1 cellular context compared by ENCODE assay signal in the genomic region with DNA sequence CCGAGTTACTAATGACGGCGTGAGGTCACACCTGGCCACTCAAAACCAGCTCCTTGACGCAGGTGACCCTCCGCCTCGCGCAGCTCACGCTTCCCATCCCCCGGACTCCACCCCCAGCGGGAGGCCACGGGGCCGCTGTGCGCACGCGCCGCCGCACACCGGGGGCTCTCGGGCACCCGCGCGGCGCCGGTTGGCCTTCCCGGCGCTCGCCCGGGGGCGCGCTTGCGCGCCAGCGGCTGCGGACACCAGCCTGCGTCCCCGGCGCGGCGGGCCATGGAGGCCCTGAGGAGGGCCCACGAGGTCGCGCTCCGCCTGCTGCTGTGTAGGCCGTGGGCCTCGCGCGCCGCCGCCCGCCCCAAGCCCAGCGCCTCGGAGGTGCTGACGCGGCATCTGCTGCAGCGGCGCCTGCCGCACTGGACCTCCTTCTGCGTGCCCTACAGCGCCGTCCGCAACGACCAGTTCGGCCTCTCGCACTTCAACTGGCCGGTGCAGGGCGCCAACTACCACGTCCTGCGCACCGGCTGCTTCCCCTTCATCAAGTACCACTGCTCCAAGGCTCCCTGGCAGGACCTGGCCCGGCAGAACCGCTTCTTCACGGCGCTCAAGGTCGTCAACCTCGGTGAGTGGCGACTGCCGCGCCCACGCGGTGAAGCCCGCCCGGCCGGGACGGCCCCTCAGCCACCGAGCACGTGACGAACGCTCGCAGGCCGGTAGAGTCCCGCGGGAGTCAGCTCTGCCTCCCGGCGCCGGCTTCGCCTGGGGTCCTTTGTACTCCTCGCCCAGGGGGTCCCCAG.
A peak's percentile ranks its signal among the peaks of the same experiment; 100 is the strongest.
TF ChIP-seq lines count a peak whose summit lies in the region.

Gene C15orf61 (plus strand): TSS at position 156 of the 794 bp plus-strand sequence. CDS start 118 bp downstream, at position 274.

TF ChIP-seq in HEK293, 187 proteins besides CTCF, POLR2A, EP300 and RAD21 (continued from another document and continues in another):
- TF ChIP-seq SCRT1 (tag by site-specific recombination; IDR thresholded peaks at IDR 0.05; ENCODE audit: borderline replicate concordance) (no peak), ZNF501 (tag by site-specific recombination; IDR thresholded peaks at IDR 0.05) (peak; percentile 99), ZNF274 (IDR thresholded peaks at IDR 0.05; ENCODE audit: low read length) (no peak), ZNF274 (tag by site-specific recombination; IDR thresholded peaks at IDR 0.05; ENCODE audit: borderline replicate concordance) (no peak), ZXDB (tag by site-specific recombination; IDR thresholded peaks at IDR 0.05) (peak; percentile 86), ZBTB44 (tag by site-specific recombination; IDR thresholded peaks at IDR 0.05) (peak; percentile 75; the same call in 1 of the 2 replicates), ZNF791 (tag by site-specific recombination; IDR thresholded peaks at IDR 0.05) (no peak), PATZ1 (tag by site-specific recombination; IDR thresholded peaks at IDR 0.05) (peak; percentile 91), ZNF76 (tag by site-specific recombination; IDR thresholded peaks at IDR 0.05; ENCODE audit: borderline replicate concordance, low read depth) (peak; percentile 48; the same call in 1 of the 2 replicates), ZNF785 (tag by site-specific recombination; IDR thresholded peaks at IDR 0.05) (peak; percentile 79), ZNF660 (tag by site-specific recombination; IDR thresholded peaks at IDR 0.05) (no peak; the same call in 1 of the 2 replicates), FEZF1 (tag by site-specific recombination; IDR thresholded peaks at IDR 0.05) (peak; percentile 16; the same call in 1 of the 2 replicates), ZNF473 (tag by site-specific recombination; IDR thresholded peaks at IDR 0.05) (no peak), ZNF677 (tag by site-specific recombination; IDR thresholded peaks at IDR 0.05) (peak; percentile 11; the same call in 1 of the 2 replicates), ZNF843 (tag by site-specific recombination; IDR thresholded peaks at IDR 0.05) (peak; percentile 70; the same call in 1 of the 2 replicates), KLF1 (tag by site-specific recombination; IDR thresholded peaks at IDR 0.05) (0 out of 2 replicates have a peak, but pooled peaks have one; percentile 40), BCL6B (tag by site-specific recombination; IDR thresholded peaks at IDR 0.05) (peak; percentile 5; the same call in 1 of the 2 replicates), ZNF19 (tag by site-specific recombination; IDR thresholded peaks at IDR 0.05; ENCODE audit: low read depth) (no peak), ZNF549 (tag by site-specific recombination; IDR thresholded peaks at IDR 0.05) (peak; percentile 34; the same call in 1 of the 2 replicates), ZNF585B (tag by site-specific recombination; IDR thresholded peaks at IDR 0.05) (peak; percentile 22; the same call in 1 of the 2 replicates), ZNF133 (tag by site-specific recombination; IDR thresholded peaks at IDR 0.05) (peak; percentile 42; the same call in 1 of the 2 replicates), ZNF2 (tag by site-specific recombination; IDR thresholded peaks at IDR 0.05) (peak; percentile 85; the same call in 1 of the 2 replicates), ZNF146 (tag by site-specific recombination; IDR thresholded peaks at IDR 0.05) (peak; percentile 58), ZNF629 (tag by site-specific recombination; IDR thresholded peaks at IDR 0.05) (peak; percentile 73), ZNF624 (tag by site-specific recombination; IDR thresholded peaks at IDR 0.05) (no peak), ZNF777 (tag by site-specific recombination; IDR thresholded peaks at IDR 0.05; ENCODE audit: borderline replicate concordance) (no peak; the same call in 1 of the 2 replicates), ZNF138 (tag by site-specific recombination; IDR thresholded peaks at IDR 0.05; ENCODE audit: borderline replicate concordance) (no peak), GFI1B (tag by site-specific recombination; IDR thresholded peaks at IDR 0.05) (no peak), ZNF626 (tag by site-specific recombination; IDR thresholded peaks at IDR 0.05) (peak; percentile 77; the same call in 1 of the 2 replicates), ZBTB20 (tag by site-specific recombination; IDR thresholded peaks at IDR 0.05) (peak; percentile 74; the same call in 1 of the 2 replicates), YY1 (tag by site-specific recombination; IDR thresholded peaks at IDR 0.05) (peak; percentile 85), ZBTB17 (tag by site-specific recombination; IDR thresholded peaks at IDR 0.05) (peak; percentile 84), ZNF37A (tag by site-specific recombination; IDR thresholded peaks at IDR 0.05) (no peak), KLF16 (tag by site-specific recombination; IDR thresholded peaks at IDR 0.05) (peak; percentile 91), ZIC2 (tag by site-specific recombination; IDR thresholded peaks at IDR 0.05) (peak; percentile 99), KLF10 (tag by site-specific recombination; IDR thresholded peaks at IDR 0.05) (peak; percentile 69), GLIS1 (tag by site-specific recombination; IDR thresholded peaks at IDR 0.05) (peak; percentile 100), ZNF776 (tag by site-specific recombination; IDR thresholded peaks at IDR 0.05; ENCODE audit: borderline replicate concordance) (no peak), YY2 (tag by site-specific recombination; IDR thresholded peaks at IDR 0.05) (peak; percentile 63), ZNF202 (tag by site-specific recombination; IDR thresholded peaks at IDR 0.05; ENCODE audit: borderline replicate concordance) (no peak)
- TF ChIP-seq, protein P1, sequence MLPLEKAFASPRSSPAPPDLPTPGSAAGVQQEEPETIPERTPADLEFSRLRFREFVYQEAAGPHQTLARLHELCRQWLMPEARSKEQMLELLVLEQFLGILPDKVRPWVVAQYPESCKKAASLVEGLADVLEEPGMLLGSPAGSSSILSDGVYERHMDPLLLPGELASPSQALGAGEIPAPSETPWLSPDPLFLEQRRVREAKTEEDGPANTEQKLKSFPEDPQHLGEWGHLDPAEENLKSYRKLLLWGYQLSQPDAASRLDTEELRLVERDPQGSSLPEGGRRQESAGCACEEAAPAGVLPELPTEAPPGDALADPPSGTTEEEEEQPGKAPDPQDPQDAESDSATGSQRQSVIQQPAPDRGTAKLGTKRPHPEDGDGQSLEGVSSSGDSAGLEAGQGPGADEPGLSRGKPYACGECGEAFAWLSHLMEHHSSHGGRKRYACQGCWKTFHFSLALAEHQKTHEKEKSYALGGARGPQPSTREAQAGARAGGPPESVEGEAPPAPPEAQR (tag by site-specific recombination; IDR thresholded peaks at IDR 0.05), result no peak
- TF ChIP-seq, protein P2, sequence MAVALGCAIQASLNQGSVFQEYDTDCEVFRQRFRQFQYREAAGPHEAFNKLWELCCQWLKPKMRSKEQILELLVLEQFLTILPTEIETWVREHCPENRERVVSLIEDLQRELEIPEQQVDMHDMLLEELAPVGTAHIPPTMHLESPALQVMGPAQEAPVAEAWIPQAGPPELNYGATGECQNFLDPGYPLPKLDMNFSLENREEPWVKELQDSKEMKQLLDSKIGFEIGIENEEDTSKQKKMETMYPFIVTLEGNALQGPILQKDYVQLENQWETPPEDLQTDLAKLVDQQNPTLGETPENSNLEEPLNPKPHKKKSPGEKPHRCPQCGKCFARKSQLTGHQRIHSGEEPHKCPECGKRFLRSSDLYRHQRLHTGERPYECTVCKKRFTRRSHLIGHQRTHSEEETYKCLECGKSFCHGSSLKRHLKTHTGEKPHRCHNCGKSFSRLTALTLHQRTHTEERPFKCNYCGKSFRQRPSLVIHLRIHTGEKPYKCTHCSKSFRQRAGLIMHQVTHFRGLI (tag by site-specific recombination; IDR thresholded peaks at IDR 0.05), result peak; percentile 96
- TF ChIP-seq, protein P3, sequence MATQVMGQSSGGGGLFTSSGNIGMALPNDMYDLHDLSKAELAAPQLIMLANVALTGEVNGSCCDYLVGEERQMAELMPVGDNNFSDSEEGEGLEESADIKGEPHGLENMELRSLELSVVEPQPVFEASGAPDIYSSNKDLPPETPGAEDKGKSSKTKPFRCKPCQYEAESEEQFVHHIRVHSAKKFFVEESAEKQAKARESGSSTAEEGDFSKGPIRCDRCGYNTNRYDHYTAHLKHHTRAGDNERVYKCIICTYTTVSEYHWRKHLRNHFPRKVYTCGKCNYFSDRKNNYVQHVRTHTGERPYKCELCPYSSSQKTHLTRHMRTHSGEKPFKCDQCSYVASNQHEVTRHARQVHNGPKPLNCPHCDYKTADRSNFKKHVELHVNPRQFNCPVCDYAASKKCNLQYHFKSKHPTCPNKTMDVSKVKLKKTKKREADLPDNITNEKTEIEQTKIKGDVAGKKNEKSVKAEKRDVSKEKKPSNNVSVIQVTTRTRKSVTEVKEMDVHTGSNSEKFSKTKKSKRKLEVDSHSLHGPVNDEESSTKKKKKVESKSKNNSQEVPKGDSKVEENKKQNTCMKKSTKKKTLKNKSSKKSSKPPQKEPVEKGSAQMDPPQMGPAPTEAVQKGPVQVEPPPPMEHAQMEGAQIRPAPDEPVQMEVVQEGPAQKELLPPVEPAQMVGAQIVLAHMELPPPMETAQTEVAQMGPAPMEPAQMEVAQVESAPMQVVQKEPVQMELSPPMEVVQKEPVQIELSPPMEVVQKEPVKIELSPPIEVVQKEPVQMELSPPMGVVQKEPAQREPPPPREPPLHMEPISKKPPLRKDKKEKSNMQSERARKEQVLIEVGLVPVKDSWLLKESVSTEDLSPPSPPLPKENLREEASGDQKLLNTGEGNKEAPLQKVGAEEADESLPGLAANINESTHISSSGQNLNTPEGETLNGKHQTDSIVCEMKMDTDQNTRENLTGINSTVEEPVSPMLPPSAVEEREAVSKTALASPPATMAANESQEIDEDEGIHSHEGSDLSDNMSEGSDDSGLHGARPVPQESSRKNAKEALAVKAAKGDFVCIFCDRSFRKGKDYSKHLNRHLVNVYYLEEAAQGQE (tag by site-specific recombination; IDR thresholded peaks at IDR 0.05), result peak; percentile 39; the same call in 1 of the 2 replicates
- TF ChIP-seq, protein P4, sequence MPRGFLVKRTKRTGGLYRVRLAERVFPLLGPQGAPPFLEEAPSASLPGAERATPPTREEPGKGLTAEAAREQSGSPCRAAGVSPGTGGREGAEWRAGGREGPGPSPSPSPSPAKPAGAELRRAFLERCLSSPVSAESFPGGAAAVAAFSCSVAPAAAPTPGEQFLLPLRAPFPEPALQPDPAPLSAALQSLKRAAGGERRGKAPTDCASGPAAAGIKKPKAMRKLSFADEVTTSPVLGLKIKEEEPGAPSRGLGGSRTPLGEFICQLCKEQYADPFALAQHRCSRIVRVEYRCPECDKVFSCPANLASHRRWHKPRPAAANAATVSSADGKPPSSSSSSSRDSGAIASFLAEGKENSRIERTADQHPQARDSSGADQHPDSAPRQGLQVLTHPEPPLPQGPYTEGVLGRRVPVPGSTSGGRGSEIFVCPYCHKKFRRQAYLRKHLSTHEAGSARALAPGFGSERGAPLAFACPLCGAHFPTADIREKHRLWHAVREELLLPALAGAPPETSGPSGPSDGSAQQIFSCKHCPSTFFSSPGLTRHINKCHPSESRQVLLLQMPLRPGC (tag by site-specific recombination; IDR thresholded peaks at IDR 0.05), result peak; percentile 82
- TF ChIP-seq, protein P5, sequence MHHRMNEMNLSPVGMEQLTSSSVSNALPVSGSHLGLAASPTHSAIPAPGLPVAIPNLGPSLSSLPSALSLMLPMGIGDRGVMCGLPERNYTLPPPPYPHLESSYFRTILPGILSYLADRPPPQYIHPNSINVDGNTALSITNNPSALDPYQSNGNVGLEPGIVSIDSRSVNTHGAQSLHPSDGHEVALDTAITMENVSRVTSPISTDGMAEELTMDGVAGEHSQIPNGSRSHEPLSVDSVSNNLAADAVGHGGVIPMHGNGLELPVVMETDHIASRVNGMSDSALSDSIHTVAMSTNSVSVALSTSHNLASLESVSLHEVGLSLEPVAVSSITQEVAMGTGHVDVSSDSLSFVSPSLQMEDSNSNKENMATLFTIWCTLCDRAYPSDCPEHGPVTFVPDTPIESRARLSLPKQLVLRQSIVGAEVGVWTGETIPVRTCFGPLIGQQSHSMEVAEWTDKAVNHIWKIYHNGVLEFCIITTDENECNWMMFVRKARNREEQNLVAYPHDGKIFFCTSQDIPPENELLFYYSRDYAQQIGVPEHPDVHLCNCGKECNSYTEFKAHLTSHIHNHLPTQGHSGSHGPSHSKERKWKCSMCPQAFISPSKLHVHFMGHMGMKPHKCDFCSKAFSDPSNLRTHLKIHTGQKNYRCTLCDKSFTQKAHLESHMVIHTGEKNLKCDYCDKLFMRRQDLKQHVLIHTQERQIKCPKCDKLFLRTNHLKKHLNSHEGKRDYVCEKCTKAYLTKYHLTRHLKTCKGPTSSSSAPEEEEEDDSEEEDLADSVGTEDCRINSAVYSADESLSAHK (tag by site-specific recombination; IDR thresholded peaks at IDR 0.05), result no peak
